In the genomic region with DNA sequence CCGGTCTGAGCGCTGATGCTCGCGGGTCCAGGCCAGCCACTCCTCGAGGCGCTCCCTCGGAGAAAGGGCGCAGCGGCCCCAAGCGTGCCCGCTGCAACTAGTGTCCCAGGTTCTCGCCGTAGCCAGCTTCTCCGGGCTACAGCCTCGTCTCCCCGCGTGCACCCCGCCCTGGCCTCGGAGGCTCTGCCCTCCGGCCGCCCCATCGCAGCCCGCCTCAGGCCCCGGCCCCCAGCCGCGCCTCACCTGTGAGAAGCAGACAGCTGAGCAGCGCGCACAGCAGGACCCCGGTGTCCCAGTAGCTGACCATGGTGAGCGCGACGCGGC, we compare ENCODE assay signal across 8 cellular contexts. TPM values are rescaled to one million over a fixed set of nuclear protein-coding genes. Genes with fewer than 3 reads are reported as not detected.
DNase-seq lines count a peak whose midpoint lies in the region; ATAC-seq and TF ChIP-seq lines count a peak whose summit lies in the region.

No MANE protein-coding gene starts in this region.

- DNase-seq in DND-41 (no peak), endodermal cell (no peak), omental fat pad (ENCODE audit: low spot score) (no peak), NCI-H146 treated with DMSO at 0.1 percent for 48 hours (lab: John Stamatoyannopoulos, UW; ENCODE audit: unreplicated experiment) (no peak), NCI-H2196 treated with DMSO at 0.1 percent for 48 hours (lab: John Stamatoyannopoulos, UW; ENCODE audit: unreplicated experiment) (no peak), NCI-H82 (lab: John Stamatoyannopoulos, UW) (no peak)
- DNase-seq in Jurkat, Clone E6-1 (ENCODE audit: low read depth, low spot score): no peak
- DNase-seq in stimulated activated naive CD4-positive, alpha-beta T cell treated with Interleukin-2 at 50 U/mL for 16 hours (lab: John Stamatoyannopoulos, UW): no peak

- H3K27ac ChIP-seq in DND-41 (ENCODE audit: low read length) (no peak overlapping the region), endodermal cell (ENCODE audit: low read depth, low read length) (no peak overlapping the region)

- no peaks in the 10 kb centered on the region for H3K79me2 ChIP-seq in DND-41 (ENCODE audit: insufficient read depth, low read length)

- H3K27me3 ChIP-seq in DND-41 (ENCODE audit: insufficient read depth, low read length, poor library complexity) (peaks cover 5% of the 10 kb centered on the region), endodermal cell (ENCODE audit: control insufficient read depth, insufficient read depth, low read length, poor library complexity, severe bottlenecking) (peaks cover 80% of the 10 kb centered on the region)

- peak overlapping the region; percentile 65 for H3K4me3 Mint-ChIP-seq in endodermal cell

- no peak overlapping the region for H2AFZ ChIP-seq in DND-41 (ENCODE audit: low read depth, low read length)

- H3K27ac Mint-ChIP-seq in endodermal cell: no peak overlapping the region

- H3K4me3 ChIP-seq in DND-41 (ENCODE audit: low read depth in 1 of 2, low read length in 2 of 2) (peak overlapping the region in 1 of 2 experiments; percentile 52; a peak in 2 of 4 replicates), endodermal cell (ENCODE audit: low read length) (peak overlapping the region; percentile 78)
- H3K4me3 ChIP-seq in Jurkat, Clone E6-1 (ENCODE audit: low read length): peak overlapping the region; percentile 70

- no peaks in the 10 kb centered on the region for H3K36me3 Mint-ChIP-seq in endodermal cell (ENCODE audit: low read depth)

- H3K9me3 ChIP-seq in DND-41 (ENCODE audit: insufficient read depth, low read length, severe bottlenecking) (no peaks in the 10 kb centered on the region), endodermal cell (ENCODE audit: control insufficient read depth, low read length) (no peaks in the 10 kb centered on the region)

- peak overlapping the region; percentile 47; the same call in 1 of the 2 replicates for H3K9ac ChIP-seq in DND-41 (ENCODE audit: low read depth, low read length)
- H3K9ac ChIP-seq in endodermal cell (ENCODE audit: extremely low read depth, low read length, poor library complexity, severe bottlenecking): no peak overlapping the region

- H3K27me3 Mint-ChIP-seq in endodermal cell (ENCODE audit: insufficient read depth): peaks cover 68% of the 10 kb centered on the region

- peaks cover 23% of the 10 kb centered on the region for H3K4me1 Mint-ChIP-seq in endodermal cell

- no peak for TF ChIP-seq CTCF in DND-41 (IDR thresholded peaks at IDR 0.05; ENCODE audit: borderline replicate concordance, extremely low read depth, low read length, poor library complexity, severe bottlenecking)
- TF ChIP-seq CTCF in endodermal cell (conservative IDR thresholded peaks at IDR 0.05): no peak
- TF ChIP-seq CTCF in omental fat pad (IDR thresholded peaks at IDR 0.05): no peak

- no peaks in the 10 kb centered on the region for H4K20me1 ChIP-seq in DND-41 (ENCODE audit: insufficient read depth, low read length)

- ATAC-seq in DND-41 (ENCODE audit: insufficient read depth, low read depth) (no peak), omental fat pad (ENCODE audit: low FRiP score) (peak; percentile 25)

- no peaks in the 10 kb centered on the region for H3K36me3 ChIP-seq in DND-41 (ENCODE audit: insufficient read depth, low read length)
- H3K36me3 ChIP-seq in endodermal cell (ENCODE audit: control insufficient read depth, insufficient read depth, low read length): no peaks in the 10 kb centered on the region

- peaks cover 34% of the 10 kb centered on the region for H3K4me1 ChIP-seq in DND-41 (ENCODE audit: insufficient read depth, low read length)
- H3K4me1 ChIP-seq in endodermal cell (ENCODE audit: control insufficient read depth, insufficient read depth, low read length): no peaks in the 10 kb centered on the region

- 0% methylated on average over 14 to 33 of the region's 33 CpGs for WGBS in endodermal cell (ENCODE audit: insufficient coverage in 1 of 2, insufficient read length in 1 of 2), 2 experiments

- peak overlapping the region; percentile 62 for H3K4me2 ChIP-seq in DND-41 (ENCODE audit: insufficient read depth, low read length)

- no peaks in the 10 kb centered on the region for H3K9me3 Mint-ChIP-seq in endodermal cell

RNA-seq across cellular contexts. Expression of a gene that starts 0.4 kb away (rescaled TPM):
- polyA plus RNA-seq in Jurkat, Clone E6-1 (2012; ENCODE audit: insufficient read depth, insufficient read length): 3.9 TPM
- total RNA-seq in endodermal cell (10 to 100 TPM in 1 of 2 donors, 1 to 10 TPM in 1; 3.2 to 10.3 TPM), omental fat pad (100 to 1,000 TPM in 1 of 4 donors, 10 to 100 TPM in 3; 24.8 to 210 (median 65.7) TPM)
- polyA plus RNA-seq in endodermal cell (2013, experiment 1 of 2): 8.0 TPM
- polyA plus RNA-seq in endodermal cell (2013, experiment 2 of 2): 5.1 TPM
